1 cellular context compared by ENCODE assay signal in genomic region chr2:62525549-62525948, GRCh38.
A peak's percentile ranks its signal among the peaks of the same experiment; 100 is the strongest.
TF ChIP-seq lines count a peak whose summit lies in the region.

No MANE protein-coding gene starts in this region.

TF ChIP-seq in HepG2, 621 proteins besides CTCF, POLR2A, EP300 and RAD21 (continued from another document):
- TF ChIP-seq, protein P1, sequence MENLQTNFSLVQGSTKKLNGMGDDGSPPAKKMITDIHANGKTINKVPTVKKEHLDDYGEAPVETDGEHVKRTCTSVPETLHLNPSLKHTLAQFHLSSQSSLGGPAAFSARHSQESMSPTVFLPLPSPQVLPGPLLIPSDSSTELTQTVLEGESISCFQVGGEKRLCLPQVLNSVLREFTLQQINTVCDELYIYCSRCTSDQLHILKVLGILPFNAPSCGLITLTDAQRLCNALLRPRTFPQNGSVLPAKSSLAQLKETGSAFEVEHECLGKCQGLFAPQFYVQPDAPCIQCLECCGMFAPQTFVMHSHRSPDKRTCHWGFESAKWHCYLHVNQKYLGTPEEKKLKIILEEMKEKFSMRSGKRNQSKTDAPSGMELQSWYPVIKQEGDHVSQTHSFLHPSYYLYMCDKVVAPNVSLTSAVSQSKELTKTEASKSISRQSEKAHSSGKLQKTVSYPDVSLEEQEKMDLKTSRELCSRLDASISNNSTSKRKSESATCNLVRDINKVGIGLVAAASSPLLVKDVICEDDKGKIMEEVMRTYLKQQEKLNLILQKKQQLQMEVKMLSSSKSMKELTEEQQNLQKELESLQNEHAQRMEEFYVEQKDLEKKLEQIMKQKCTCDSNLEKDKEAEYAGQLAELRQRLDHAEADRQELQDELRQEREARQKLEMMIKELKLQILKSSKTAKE (CRISPR knock-in tag; IDR thresholded peaks at IDR 0.05; ENCODE audit: borderline replicate concordance), result no peak
- TF ChIP-seq ZNF800 (CRISPR knock-in tag; IDR thresholded peaks at IDR 0.05) (peak; percentile 55; the same call in 1 of the 2 replicates), NKX3-1 (CRISPR knock-in tag; IDR thresholded peaks at IDR 0.05) (0 out of 2 replicates have a peak, but pooled peaks have one; percentile 16), ZFP91 (CRISPR knock-in tag; IDR thresholded peaks at IDR 0.05; ENCODE audit: borderline replicate concordance) (no peak), ZNF619 (CRISPR knock-in tag; IDR thresholded peaks at IDR 0.05) (no peak), ERF (CRISPR knock-in tag; IDR thresholded peaks at IDR 0.05) (0 out of 2 replicates have a peak, but pooled peaks have one; percentile 16), HDAC6 (IDR thresholded peaks at IDR 0.05; ENCODE audit: low read depth, low read length) (0 out of 2 replicates have a peak, but pooled peaks have one; percentile 39), SNAI1 (CRISPR knock-in tag; IDR thresholded peaks at IDR 0.05; ENCODE audit: borderline replicate concordance) (no peak), ZNF512B (CRISPR knock-in tag; IDR thresholded peaks at IDR 0.05; ENCODE audit: borderline replicate concordance) (no peak), HNRNPH1 (optimal IDR thresholded peaks at IDR 0.05; ENCODE audit: low read depth, low read length) (no peak), NFE2 (CRISPR knock-in tag; IDR thresholded peaks at IDR 0.05) (no peak), YEATS4 (CRISPR knock-in tag; IDR thresholded peaks at IDR 0.05; ENCODE audit: borderline replicate concordance) (0 out of 2 replicates have a peak, but pooled peaks have one; percentile 39)
- TF ChIP-seq, protein P2, sequence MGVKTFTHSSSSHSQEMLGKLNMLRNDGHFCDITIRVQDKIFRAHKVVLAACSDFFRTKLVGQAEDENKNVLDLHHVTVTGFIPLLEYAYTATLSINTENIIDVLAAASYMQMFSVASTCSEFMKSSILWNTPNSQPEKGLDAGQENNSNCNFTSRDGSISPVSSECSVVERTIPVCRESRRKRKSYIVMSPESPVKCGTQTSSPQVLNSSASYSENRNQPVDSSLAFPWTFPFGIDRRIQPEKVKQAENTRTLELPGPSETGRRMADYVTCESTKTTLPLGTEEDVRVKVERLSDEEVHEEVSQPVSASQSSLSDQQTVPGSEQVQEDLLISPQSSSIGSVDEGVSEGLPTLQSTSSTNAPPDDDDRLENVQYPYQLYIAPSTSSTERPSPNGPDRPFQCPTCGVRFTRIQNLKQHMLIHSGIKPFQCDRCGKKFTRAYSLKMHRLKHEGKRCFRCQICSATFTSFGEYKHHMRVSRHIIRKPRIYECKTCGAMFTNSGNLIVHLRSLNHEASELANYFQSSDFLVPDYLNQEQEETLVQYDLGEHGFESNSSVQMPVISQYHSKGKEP (CRISPR knock-in tag; IDR thresholded peaks at IDR 0.05), result no peak
